20 cellular contexts compared by ENCODE assay signal in the genomic region with DNA sequence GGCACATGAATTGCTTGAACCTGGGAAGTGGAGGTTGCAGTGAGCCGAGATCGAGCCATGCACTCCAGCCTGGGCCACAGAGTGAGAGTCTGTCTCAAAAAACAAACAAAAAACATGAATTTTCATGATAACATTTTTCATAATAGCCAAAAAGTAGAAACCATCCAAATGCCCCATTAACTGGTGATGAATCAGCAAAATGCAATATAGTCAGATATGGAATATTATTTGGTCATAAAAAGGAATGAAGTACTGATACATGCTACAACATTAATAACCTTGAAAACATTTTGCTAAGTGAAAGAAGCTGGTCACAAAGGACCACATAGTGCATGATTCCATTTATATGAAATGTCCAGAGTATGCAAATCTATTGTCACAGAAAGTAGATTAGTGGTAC.
"Had no signal": no experiment of that assay in that cellular context is flagged by ENCODE, and none has a peak within 500 bp of the region (broad histone marks: within the 10 kb centered on the region; RNA-seq: fewer than 3 reads in every experiment).

No MANE protein-coding gene starts in this region.

- H3K27ac ChIP-seq: adrenal gland, breast epithelium, coronary artery had no signal

- ATAC-seq: left lobe of liver, WTC11 had no signal

- H3K9me3 ChIP-seq: adrenal gland, breast epithelium had no signal

- H3K4me3 ChIP-seq: adrenal gland, breast epithelium, coronary artery had no signal

- H3K9me3 Mint-ChIP-seq: neural crest cell had no signal

- H3K4me1 ChIP-seq: adrenal gland, breast epithelium had no signal

- H3K4me3 Mint-ChIP-seq: activated CD4-positive, alpha-beta T cell treated with anti-CD3 and anti-CD28 coated beads for 36 hours; mesothelial cell of epicardium; neural crest cell; WTC11 had no signal

- H3K27ac Mint-ChIP-seq: activated CD4-positive, alpha-beta T cell treated with anti-CD3 and anti-CD28 coated beads for 36 hours; mesothelial cell of epicardium; WTC11 had no signal

- FAIRE-seq: astrocyte, frontal cortex, kidney had no signal

- H3K27me3 ChIP-seq: adrenal gland, breast epithelium had no signal

- H3K27me3 Mint-ChIP-seq: activated CD4-positive, alpha-beta T cell treated with anti-CD3 and anti-CD28 coated beads for 36 hours had no signal

- H3K36me3 ChIP-seq: adrenal gland, breast epithelium had no signal

- H3K36me3 Mint-ChIP-seq: mesothelial cell of epicardium had no signal

- H3K4me1 Mint-ChIP-seq: mesothelial cell of epicardium had no signal

- DNase-seq: activated CD4-positive, alpha-beta T cell treated with anti-CD3 and anti-CD28 coated beads for 36 hours; activated CD8-positive, alpha-beta memory T cell treated with anti-CD3 and anti-CD28 coated beads for 24 hours; activated CD8-positive, alpha-beta memory T cell treated with anti-CD3 and anti-CD28 coated beads, Interleukin-2, amount 50 U/mL, for 48 hours; activated gamma-delta T cell treated with Interleukin-2 at 50 U/mL for 16 hours; adrenal gland; hypothalamus; kidney; retina; stimulated activated CD4-positive, alpha-beta T cell treated with anti-CD3 and anti-CD28 coated beads, Interleukin-12 subunit alpha, Interleukin-12 subunit beta, amount 100 ng/mL, for 4 hours; stimulated activated CD4-positive, alpha-beta T cell treated with anti-CD3 and anti-CD28 coated beads, Interleukin-1b, Interleukin-23, amount 100 ng/mL, for 48 hours; stimulated activated CD8-positive, alpha-beta memory T cell treated with anti-CD3 and anti-CD28 coated beads, Interleukin-4, amount 100 ng/mL, for 48 hours; stimulated activated naive CD4-positive, alpha-beta T cell had no signal
